In genomic region chr15:56608140-56608778, GRCh38 we compare ENCODE assay signal across 9 cellular contexts.
DNase-seq lines count a peak whose midpoint lies in the region; ATAC-seq, FAIRE-seq and TF ChIP-seq lines count a peak whose summit lies in the region.
"Had no signal": no experiment of that assay in that cellular context is flagged by ENCODE, and none has a peak within 500 bp of the region (broad histone marks: within the 10 kb centered on the region; RNA-seq: fewer than 3 reads in every experiment).

No MANE protein-coding gene starts in this region.

- H3K4me3 ChIP-seq in HepG2 (replicated peaks in 1 of 3; ENCODE audit: insufficient read depth in 1 of 3, low read depth in 2 of 3, low read length in 3 of 3) = no peak overlapping the region

- POLR2A ChIA-PET in HepG2 (lab: Yijun Ruan, JAX) (no interaction called here), T-cell (lab: Charles Lee) (no interaction called here)

- no peak for FAIRE-seq in HepG2 (lab: Jason Lieb, UNC)

- H3K4me1 ChIP-seq in HepG2 (ENCODE audit: insufficient read depth, low read length) = no peaks in the 10 kb centered on the region

- no peak for TF ChIP-seq CTCF in HepG2 (CRISPR knock-in tag; IDR thresholded peaks at IDR 0.05)

- peaks cover 24 to 28% of the 10 kb centered on the region in 2 donors for H3K27me3 Mint-ChIP-seq in T-cell

- H3K79me2 ChIP-seq in HepG2 (ENCODE audit: insufficient read depth, low read length) = no peaks in the 10 kb centered on the region

- peak; percentile 2 for DNase-seq in fibroblast of gingiva (ENCODE audit: low read depth)
- DNase-seq in T1000 (lab: John Stamatoyannopoulos, UW) = no peak
- DNase-seq in HepG2 (ENCODE audit: low spot score) = no peak
- no peak for DNase-seq in KG1 (lab: John Stamatoyannopoulos, UW)
- no peak for DNase-seq in T-cell
- DNase-seq: NCI-H1092 had no signal

- H3K27ac Mint-ChIP-seq in T-cell = no peak overlapping the region

- H3K27me3 ChIP-seq in HepG2 (ENCODE audit: control insufficient read depth in 1 of 2, insufficient read depth in 2 of 2, low read length in 2 of 2) = no peaks in the 10 kb centered on the region

- no TSS peak for BruUV-seq in HepG2 (replicated peaks; lab: Mats Ljungman, UMichigan)

- no peak for TF ChIP-seq POLR2A in GM18505 (IDR thresholded peaks at IDR 0.05; ENCODE audit: borderline replicate concordance, extremely low read depth, insufficient read depth, insufficient read length)
- no peak for TF ChIP-seq POLR2A in HepG2 (IDR thresholded peaks at IDR 0.05; ENCODE audit: insufficient read depth in 1 of 2, low read depth in 2 of 2, low read length in 2 of 2)

- H3K4me1 Mint-ChIP-seq in T-cell = peaks cover 0 to 10% (median 6%) of the 10 kb centered on the region in 3 donors

- peaks cover 0 to 7% (median 0%) of the 10 kb centered on the region in 3 donors for H3K9me3 Mint-ChIP-seq in T-cell

- H3K36me3 ChIP-seq in HepG2 (replicated peaks in 1 of 2; ENCODE audit: control insufficient read depth in 1 of 2, insufficient read depth in 2 of 2, low read length in 2 of 2) = no peaks in the 10 kb centered on the region

- CTCF ChIA-PET in HepG2 (lab: Yijun Ruan, JAX; ENCODE audit: low intra/inter-chr PET ratio, low total read pairs) = no interaction called here
- CTCF ChIA-PET in T-cell (lab: Charles Lee) = no interaction called here

- H3K9me3 ChIP-seq in HepG2 (ENCODE audit: low read length) = no peaks in the 10 kb centered on the region

- in situ Hi-C loops in HepG2 (cut with HindIII; ENCODE audit: extremely low pct_ligation_motif_present, low pct_unique_long_range_greater_than_20kb) = no loop called here

- H3K9ac ChIP-seq in HepG2 (ENCODE audit: insufficient read depth, low read depth, low read length) = no peak overlapping the region

- no peaks in the 10 kb centered on the region for H3K36me3 Mint-ChIP-seq in T-cell

- TF ChIP-seq EP300 in HepG2 (IDR thresholded peaks at IDR 0.05; ENCODE audit: low read depth in 2 of 2, low read length in 2 of 2) (no peak), HepG2 (CRISPR knock-in tag; IDR thresholded peaks at IDR 0.05; ENCODE audit: borderline replicate concordance) (no peak)

- no peaks in the 10 kb centered on the region for H4K20me1 ChIP-seq in HepG2 (ENCODE audit: insufficient read depth, low read length)

- no peak for TF ChIP-seq RAD21 in HepG2 (CRISPR knock-in tag; IDR thresholded peaks at IDR 0.05)

- no peak overlapping the region for H3K27ac ChIP-seq in HepG2 (ENCODE audit: extremely low read length, insufficient read depth, low read length)

- H2AFZ ChIP-seq in HepG2 (ENCODE audit: low read length) = no peak overlapping the region

- 0% methylated on average over 1 of the region's 1 CpG for WGBS in HepG2 (ENCODE audit: low lambda C conversion rate)

- H3K4me3 Mint-ChIP-seq in T-cell = no peak overlapping the region

- intact Hi-C loops in HepG2 (cut with micrococcal nuclease; ENCODE audit: unreplicated experiment) = no loop called here

- ATAC-seq in GM18505 (IDR thresholded peaks at IDR 0.05; ENCODE audit: unreplicated experiment) = peak; percentile 94
- ATAC-seq in GM21528 (IDR thresholded peaks at IDR 0.05; ENCODE audit: low FRiP score, unreplicated experiment) = peak; percentile 92
- ATAC-seq in HG03442 (IDR thresholded peaks at IDR 0.05; ENCODE audit: unreplicated experiment) = peak; percentile 97
- ATAC-seq in HepG2 = no peak
- no peak for ATAC-seq in T-cell (replicated peaks in 1 of 4)

- no peak overlapping the region for H3K4me2 ChIP-seq in HepG2 (ENCODE audit: low read depth, low read length)

TF ChIP-seq in HepG2, 621 proteins besides CTCF, POLR2A, EP300 and RAD21:
- TF ChIP-seq HNRNPK (IDR thresholded peaks at IDR 0.05; ENCODE audit: low read depth, low read length, poor library complexity, severe bottlenecking) (no peak), KMT2B (CRISPR knock-in tag; IDR thresholded peaks at IDR 0.05) (no peak), ZNF709 (CRISPR knock-in tag; IDR thresholded peaks at IDR 0.05) (no peak), ZNF343 (CRISPR knock-in tag; IDR thresholded peaks at IDR 0.05) (no peak), ZBTB8A (CRISPR knock-in tag; IDR thresholded peaks at IDR 0.05; ENCODE audit: borderline replicate concordance, low read depth) (no peak), HDAC1 (CRISPR knock-in tag; IDR thresholded peaks at IDR 0.05) (no peak)

Comparison
In these comparisons a context has a peak if more than half of its experiments do, and no peak if none do; other contexts are left out.
1. ATAC-seq: peak in GM18505 (single experiment), GM21528 (single experiment) and HG03442 (single experiment); none in HepG2 (single experiment) and T-cell (0 of 4).